Comparison of ENCODE assay signal across 8 cellular contexts in genomic region chr2:64586883-64587481, GRCh38.
DNase-seq lines count a peak whose midpoint lies in the region; ATAC-seq, FAIRE-seq and TF ChIP-seq lines count a peak whose summit lies in the region.

No MANE protein-coding gene starts in this region.

- H3K36me3 ChIP-seq in GM12878 (ENCODE audit: control insufficient read depth in 2 of 2, insufficient read depth in 2 of 2, low read length in 1 of 2) (peaks cover 2 to 18% of the 10 kb centered on the region in 2 experiments), stomach (peaks cover 8 to 77% (median 69%) of the 10 kb centered on the region in 4 donors)

- 57% methylated on average over 6 of the region's 6 CpGs for WGBS in A549 (ENCODE audit: missing lambda C conversion rate)
- WGBS in GM12878 (ENCODE audit: insufficient coverage, insufficient replicate concordance, low lambda C conversion rate, missing lambda C conversion rate): 61% methylated on average over 6 of the region's 6 CpGs
- 55 to 65% (median 61%) methylated on average over 6 of the region's 6 CpGs for WGBS in stomach, 5 donors

- no peak overlapping the region for H2AFZ ChIP-seq in GM12878 (ENCODE audit: control insufficient read depth, low read depth, low read length)

- RAD21 ChIA-PET in GM12878 (lab: Charles Lee; ENCODE audit: unreplicated experiment): interaction anchor here (0.8 to 2.3 kb wide), 30 partner anchors 12 to 355 kb away, joined by 3 to 20 read pairs (median 4); partner anchors contain the start of genes AFTPH and SERTAD2

- no peaks in the 10 kb centered on the region for H3K4me1 ChIP-seq in A549
- peaks cover 40% of the 10 kb centered on the region for H3K4me1 ChIP-seq in GM12878 (ENCODE audit: control insufficient read depth, insufficient read depth, low read length)
- peaks cover 0 to 9% (median 2%) of the 10 kb centered on the region in 4 donors for H3K4me1 ChIP-seq in stomach

- peak; percentile 60 to 68 for DNase-seq in A549 (ENCODE audit: low read depth in 1 of 2, low spot score in 1 of 2)
- DNase-seq in GM10248 (ENCODE audit: extremely low spot score): peak; percentile 37
- peak; percentile 52 for DNase-seq in NCI-H2227 (lab: John Stamatoyannopoulos, UW; ENCODE audit: unreplicated experiment)
- DNase-seq in GM12878 (ENCODE audit: low read depth, low spot score): no peak
- peak; percentile 56 for DNase-seq in iPS-NIHi11 (ENCODE audit: low spot score)
- DNase-seq in stomach: no peak

- TF ChIP-seq EP300 in A549 (IDR thresholded peaks at IDR 0.05): no peak
- no peak for TF ChIP-seq EP300 in GM12878 (IDR thresholded peaks at IDR 0.05; ENCODE audit: borderline replicate concordance in 1 of 2, control insufficient read depth in 1 of 2, low read depth in 2 of 2, low read length in 2 of 2)
- TF ChIP-seq EP300 in stomach (IDR thresholded peaks at IDR 0.05): no peak

- TF ChIP-seq RAD21 in A549 (conservative IDR thresholded peaks at IDR 0.05 in 1 of 2, IDR thresholded peaks at IDR 0.05 in 1 of 2): peak; percentile 83 to 89
- peak; percentile 83 for TF ChIP-seq RAD21 in GM12878 (IDR thresholded peaks at IDR 0.05; ENCODE audit: insufficient read depth, low read depth, low read length)

- BruUV-seq in GM12878 (replicated peaks; lab: Mats Ljungman, UMichigan): no TSS peak

- H3K27ac ChIP-seq in A549 (no peak overlapping the region), GM12878 (ENCODE audit: control insufficient read depth, insufficient read depth) (no peak overlapping the region), stomach (no peak overlapping the region)

- intact Hi-C loops in GM12878 (cut with micrococcal nuclease; ENCODE audit: unreplicated experiment) (loop anchor here (1.0 to 2.0 kb wide), 4 partner anchors 60 to 446 kb away; no protein-coding TSS in a partner anchor), stomach (cut with DNase I; ENCODE audit: low total_unique reads) (no loop called here)

- H4K20me1 ChIP-seq in GM12878 (ENCODE audit: control insufficient read depth, insufficient read depth): no peaks in the 10 kb centered on the region

- no peak overlapping the region for H3K9ac ChIP-seq in GM12878 (ENCODE audit: control insufficient read depth, insufficient read depth, low read length)

- H3K9me3 ChIP-seq in A549 (no peaks in the 10 kb centered on the region), GM12878 (replicated peaks; ENCODE audit: control insufficient read depth, insufficient read depth, low read length) (no peaks in the 10 kb centered on the region), stomach (no peaks in the 10 kb centered on the region)

- TF ChIP-seq POLR2A in A549 (IDR thresholded peaks at IDR 0.05; ENCODE audit: low read length): no peak
- no peak for TF ChIP-seq POLR2A in GM12878 (IDR thresholded peaks at IDR 0.05; ENCODE audit: low read depth, low read length)
- no peak for TF ChIP-seq POLR2A in stomach (IDR thresholded peaks at IDR 0.05)

- in situ Hi-C loops in GM12878 (cut with MboI): no loop called here

- SMC1A ChIA-PET in GM12878 (lab: Charles Lee; ENCODE audit: uncharacterized antibody, unreplicated experiment): interaction anchor here (0.6 to 4.5 kb wide), 47 partner anchors 9 to 446 kb away, joined by 3 to 50 read pairs (median 4); partner anchors contain the start of genes AFTPH and SERTAD2

- H3K27me3 ChIP-seq in GM12878 (replicated peaks in 1 of 2; ENCODE audit: control insufficient read depth in 2 of 2, insufficient read depth in 2 of 2, low read length in 1 of 2) (no peaks in the 10 kb centered on the region), stomach (no peaks in the 10 kb centered on the region)

- CTCF ChIA-PET in A549 (lab: Yijun Ruan, JAX): interaction anchor here (0.6 to 3.8 kb wide), 55 partner anchors 9 to 987 kb away, joined by 3 to 60 read pairs (median 5); partner anchors contain the start of genes AFTPH and SERTAD2
- CTCF ChIA-PET in GM10248 (lab: Yijun Ruan, JAX): interaction anchor here (0.7 to 4.8 kb wide), 45 partner anchors 9 to 455 kb away, joined by 3 to 61 read pairs (median 4); partner anchors contain the start of gene AFTPH
- CTCF ChIA-PET in GM12878 (lab: Yijun Ruan, JAX): interaction anchor here (0.9 to 7.8 kb wide), 52 partner anchors 10 to 537 kb away, joined by 3 to 80 read pairs (median 6); partner anchors contain the start of gene AFTPH

- peaks cover 3% of the 10 kb centered on the region for H3K79me2 ChIP-seq in GM12878 (ENCODE audit: control insufficient read depth, insufficient read depth, low read length)

- no peak overlapping the region for H3K4me2 ChIP-seq in A549
- H3K4me2 ChIP-seq in GM12878 (ENCODE audit: control insufficient read depth, insufficient read depth): no peak overlapping the region

- POLR2A ChIA-PET in A549 (lab: Yijun Ruan, JAX) (interaction anchor here (0.7 to 1.5 kb wide), 4 partner anchors 22 to 273 kb away, joined by 3 to 10 read pairs (median 5); partner anchors contain the start of gene SERTAD2), GM10248 (lab: Yijun Ruan, JAX) (interaction anchor here (1.0 kb wide), 1 partner anchor 20 kb away, joined by 4 read pairs; no protein-coding TSS in a partner anchor), GM12878 (lab: Charles Lee) (interaction anchor here (0.6 to 2.0 kb wide), 8 partner anchors 28 to 275 kb away, joined by 3 to 10 read pairs (median 4); partner anchors contain the start of genes AFTPH and SERTAD2)

- H3K4me3 ChIP-seq in A549 (no peak overlapping the region), GM12878 (no peak overlapping the region), stomach (no peak overlapping the region)

- peak; percentile 91 for TF ChIP-seq CTCF in A549 (IDR thresholded peaks at IDR 0.05)
- TF ChIP-seq CTCF in GM10248 (IDR thresholded peaks at IDR 0.05; ENCODE audit: control extremely low read depth, extremely low read depth, low read depth, missing control alignments): peak; percentile 55
- peak; percentile 54 to 77 (median 63) for TF ChIP-seq CTCF in GM12878 (IDR thresholded peaks at IDR 0.05 in 2 of 3, conservative IDR thresholded peaks at IDR 0.05 in 1 of 3; ENCODE audit: control insufficient read depth in 2 of 3, extremely low read depth in 1 of 3, insufficient read depth in 1 of 3, low read depth in 3 of 3, low read length in 3 of 3)
- peak in 5 of 7 experiments; percentile 25 to 36 (median 32) for TF ChIP-seq CTCF in stomach (IDR thresholded peaks at IDR 0.05)

- peak; percentile 99 for FAIRE-seq in A549 (lab: Jason Lieb, UNC)
- FAIRE-seq in GM12878 (lab: Jason Lieb, UNC): peak; percentile 87

- ATAC-seq in A549 (peak; percentile 82 to 83), GM12878 (peak; percentile 30), GM21528 (IDR thresholded peaks at IDR 0.05; ENCODE audit: low FRiP score, unreplicated experiment) (no peak), GM18907 (IDR thresholded peaks at IDR 0.05; ENCODE audit: unreplicated experiment) (no peak)

TF ChIP-seq in A549, 52 proteins besides CTCF, POLR2A, EP300 and RAD21:
- TF ChIP-seq RFX5 (IDR thresholded peaks at IDR 0.05): no peak
- TF ChIP-seq SMC3 (IDR thresholded peaks at IDR 0.05): peak; percentile 79

TF ChIP-seq in GM12878, 131 proteins besides CTCF, POLR2A, EP300 and RAD21 (continues in another document):
- TF ChIP-seq ZNF592 (IDR thresholded peaks at IDR 0.05): no peak
- TF ChIP-seq BCL11A (IDR thresholded peaks at IDR 0.05; ENCODE audit: low read depth, low read length): no peak
- TF ChIP-seq NBN (IDR thresholded peaks at IDR 0.05): 0 out of 2 replicates have a peak, but pooled peaks have one; percentile 28
- no peak for TF ChIP-seq MEF2A (IDR thresholded peaks at IDR 0.05; ENCODE audit: insufficient read depth, low read depth, low read length)
- TF ChIP-seq RUNX3 (IDR thresholded peaks at IDR 0.05; ENCODE audit: low read length): peak; percentile 14; the same call in 1 of the 2 replicates
- no peak for TF ChIP-seq TBL1XR1 (IDR thresholded peaks at IDR 0.05; ENCODE audit: low read depth, low read length)
- TF ChIP-seq GATAD2B (conservative IDR thresholded peaks at IDR 0.05; ENCODE audit: low read depth): no peak

Comparison
In these comparisons a context has a peak if more than half of its experiments do, and no peak if none do; other contexts are left out.
1. ATAC-seq: peak in A549 (2 of 2) and GM12878 (single experiment); none in GM21528 (single experiment) and GM18907 (single experiment).
2. DNase-seq: peak in A549 (2 of 2), GM10248 (single experiment), NCI-H2227 (single experiment) and iPS-NIHi11 (single experiment); none in GM12878 (single experiment) and stomach (single experiment).
3. CTCF ChIP-seq: peak in every context shown above with its lines; median percentile 91 in A549; 63 in GM12878; 55 in GM10248; 32 in stomach.
4. Of the 24 proteins assayed by ChIP-seq in both GM12878 and A549: peak only in GM12878: none; only in A549: none; in both: CTCF, RAD21 and SMC3; in neither: 21.